In genomic region chr1:203076031-203076511, GRCh38 we compare ENCODE assay signal across 8 cellular contexts. TPM values are rescaled to one million over a fixed set of nuclear protein-coding genes. Genes with fewer than 3 reads are reported as not detected.
DNase-seq lines count a peak whose midpoint lies in the region; FAIRE-seq and TF ChIP-seq lines count a peak whose summit lies in the region.
"Had no signal": no experiment of that assay in that cellular context is flagged by ENCODE, and none has a peak within 500 bp of the region (broad histone marks: within the 10 kb centered on the region; RNA-seq: fewer than 3 reads in every experiment).

No MANE protein-coding gene starts in this region.

- no peak for FAIRE-seq in astrocyte (lab: Jason Lieb, UNC)

- peaks cover 3% of the 10 kb centered on the region for H3K9me3 Mint-ChIP-seq in astrocyte (ENCODE audit: unreplicated experiment)
- H3K9me3 Mint-ChIP-seq in immature natural killer cell: no peaks in the 10 kb centered on the region

- H3K27me3 ChIP-seq in astrocyte (ENCODE audit: insufficient read depth, low read length) (peaks cover 49% of the 10 kb centered on the region), spleen (replicated peaks in 1 of 7) (peaks cover 0 to 46% (median 9%) of the 10 kb centered on the region in 7 donors), thyroid gland (no peaks in the 10 kb centered on the region)

- H3K4me3 ChIP-seq in astrocyte (ENCODE audit: insufficient read depth, low read depth, low read length): no peak overlapping the region
- peak overlapping the region; percentile 20 to 67 (median 45) for H3K4me3 ChIP-seq in spleen
- H3K4me3 ChIP-seq in thyroid gland (replicated peaks in 1 of 3): no peak overlapping the region
- H3K4me3 ChIP-seq: cardiac muscle cell had no signal

- intact Hi-C loops in spleen (cut with DNase I; ENCODE audit: low total_unique reads) (no loop called here), thyroid gland (cut with DNase I) (no loop called here)

- H3K4me1 Mint-ChIP-seq in astrocyte (ENCODE audit: low read depth, unreplicated experiment) (peaks cover 2% of the 10 kb centered on the region), immature natural killer cell (peaks cover 5% of the 10 kb centered on the region in 2 donors)

- no peaks in the 10 kb centered on the region for H4K20me1 ChIP-seq in astrocyte (ENCODE audit: insufficient read depth, low read length)

- H3K4me1 ChIP-seq in astrocyte (ENCODE audit: insufficient read depth, low read length) (no peaks in the 10 kb centered on the region), spleen (peaks cover 9 to 29% (median 23%) of the 10 kb centered on the region in 6 donors), thyroid gland (peaks cover 3 to 5% of the 10 kb centered on the region in 2 donors)

- H3K36me3 Mint-ChIP-seq in astrocyte (ENCODE audit: low read depth, unreplicated experiment) (peaks cover 35% of the 10 kb centered on the region), immature natural killer cell (no peaks in the 10 kb centered on the region)

- H3K79me2 ChIP-seq in astrocyte (ENCODE audit: insufficient read depth, low read length): no peaks in the 10 kb centered on the region

- peak overlapping the region; percentile 11 for H3K4me3 Mint-ChIP-seq in astrocyte (ENCODE audit: unreplicated experiment)
- H3K4me3 Mint-ChIP-seq in immature natural killer cell: peak overlapping the region in 3 of 5 donors; percentile 38 to 64 (median 43)

- WGBS in spleen, 5 donors: 12 to 39% (median 23%) methylated on average over 18 to 30 of the region's 30 CpGs
- 55 to 56% methylated on average over 17 to 21 of the region's 30 CpGs for WGBS in thyroid gland, 2 donors

- H2AFZ ChIP-seq in astrocyte (ENCODE audit: low read depth, low read length): no peak overlapping the region

- H3K27me3 Mint-ChIP-seq in astrocyte (ENCODE audit: low read depth, unreplicated experiment) (peaks cover 74% of the 10 kb centered on the region), immature natural killer cell (ENCODE audit: low read depth in 3 of 3) (peaks cover 8 to 17% (median 16%) of the 10 kb centered on the region in 3 donors)

- no peak overlapping the region for H3K27ac ChIP-seq in astrocyte (ENCODE audit: low read depth, low read length)
- H3K27ac ChIP-seq in spleen: peak overlapping the region in 2 of 8 donors; percentile 27 to 38
- H3K27ac ChIP-seq in thyroid gland: no peak overlapping the region
- H3K27ac ChIP-seq: cardiac muscle cell had no signal

- TF ChIP-seq CTCF in astrocyte (IDR thresholded peaks at IDR 0.05; ENCODE audit: insufficient read depth, low read depth, low read length) (no peak), spleen (IDR thresholded peaks at IDR 0.05 in 8 of 11, conservative IDR thresholded peaks at IDR 0.05 in 3 of 11) (no peak), thyroid gland (IDR thresholded peaks at IDR 0.05) (no peak)

- H3K9ac ChIP-seq in astrocyte (ENCODE audit: low read length): no peak overlapping the region

- peak overlapping the region; percentile 33 for H3K4me2 ChIP-seq in astrocyte (ENCODE audit: low read length)

- TF ChIP-seq POLR2A in spleen (IDR thresholded peaks at IDR 0.05) (no peak), thyroid gland (IDR thresholded peaks at IDR 0.05) (no peak)

- peak; percentile 67 for DNase-seq in MV-4-11 (lab: John Stamatoyannopoulos, UW)
- DNase-seq in astrocyte (ENCODE audit: low read depth): no peak
- DNase-seq in immature natural killer cell: no peak
- DNase-seq in spleen: peak; percentile 83
- DNase-seq in NCI-H2081 (lab: John Stamatoyannopoulos, UW): no peak
- no peak for DNase-seq in thyroid gland
- no peak for DNase-seq in hypothalamus (lab: John Stamatoyannopoulos, UW)

- H3K9me3 ChIP-seq in astrocyte (ENCODE audit: insufficient read depth, low read depth, low read length): no peaks in the 10 kb centered on the region
- no peaks in the 10 kb centered on the region for H3K9me3 ChIP-seq in spleen
- no peaks in the 10 kb centered on the region for H3K9me3 ChIP-seq in thyroid gland

- H3K27ac Mint-ChIP-seq in astrocyte (ENCODE audit: unreplicated experiment) (no peak overlapping the region), immature natural killer cell (no peak overlapping the region)

- H3K36me3 ChIP-seq in astrocyte (ENCODE audit: insufficient read depth, low read length): no peaks in the 10 kb centered on the region
- H3K36me3 ChIP-seq in spleen: no peaks in the 10 kb centered on the region
- no peaks in the 10 kb centered on the region for H3K36me3 ChIP-seq in thyroid gland

RNA-seq across cellular contexts. Expression of gene MYOG, which starts 9.7 kb away (rescaled TPM):
- total RNA-seq in astrocyte (not detected in 2 replicates), spleen (not detected), thyroid gland (not detected)
- polyA plus RNA-seq in immature natural killer cell (not detected), spleen (not detected)
- polyA plus RNA-seq: cardiac muscle cell had no signal

RNA-seq across cellular contexts. Expression of gene PPFIA4, which starts 49.8 kb away (rescaled TPM):
- total RNA-seq in astrocyte: 9.1 and 11.0 TPM in 2 replicates
- not detected for polyA plus RNA-seq in immature natural killer cell
- total RNA-seq in spleen: 10 to 100 TPM in 2 of 7 donors, 1 to 10 TPM in 5; 2.5 to 12.0 (median 6.6) TPM
- polyA plus RNA-seq in spleen: 1 to 10 TPM in 1 of 3 donors, under 1 TPM in 2; 0.21 to 2.2 (median 0.52) TPM
- total RNA-seq in thyroid gland: 1 to 10 TPM in 3 of 4 donors, under 1 TPM in 1; 0.54 to 3.0 (median 2.1) TPM

RNA-seq across cellular contexts. Expression of gene ADORA1, which starts 51.5 kb away (rescaled TPM):
- 2.2 and 5.7 TPM in 2 replicates for total RNA-seq in astrocyte
- 1 to 10 TPM in 1 of 3 donors, under 1 TPM in 1, not detected in 1; 0.18 to 3.7 TPM for polyA plus RNA-seq in immature natural killer cell
- total RNA-seq in spleen: 10 to 100 TPM in 3 of 7 donors, 1 to 10 TPM in 4; 3.7 to 13.5 (median 8.5) TPM
- polyA plus RNA-seq in spleen: 1 to 10 TPM in 2 of 3 donors, under 1 TPM in 1; 0.37 to 3.2 (median 1.0) TPM
- total RNA-seq in thyroid gland: 10 to 100 TPM in 2 of 4 donors, 1 to 10 TPM in 1, under 1 TPM in 1; 0.94 to 25.6 (median 6.8) TPM

Comparison
In these comparisons a context has a peak if more than half of its experiments do, and no peak if none do; other contexts are left out.
1. DNase-seq: peak in MV-4-11 (single experiment) and spleen (single experiment); none in astrocyte (single experiment), immature natural killer cell (0 of 3), NCI-H2081 (0 of 2), thyroid gland (0 of 2) and hypothalamus (0 of 51).
2. H3K4me3 ChIP-seq: peak in spleen (8 of 8); none in astrocyte (single experiment) and thyroid gland (0 of 3).